In genomic region chr2:193783681-193784080, GRCh38 we compare ENCODE assay signal across 20 cellular contexts.
"Had no signal": no experiment of that assay in that cellular context is flagged by ENCODE, and none has a peak within 500 bp of the region (broad histone marks: within the 10 kb centered on the region; RNA-seq: fewer than 3 reads in every experiment).

No MANE protein-coding gene starts in this region.

- H3K4me3 ChIP-seq: cardiac muscle cell, heart left ventricle, right lobe of liver, smooth muscle cell, thoracic aorta, vagina had no signal

- H3K27ac ChIP-seq: cardiac muscle cell, heart left ventricle, parathyroid adenoma, right lobe of liver, thoracic aorta, vagina, WERI-Rb-1 had no signal

- H3K27me3 ChIP-seq: cardiac muscle cell, heart left ventricle, right lobe of liver, vagina had no signal

- H3K36me3 ChIP-seq: cardiac muscle cell, heart left ventricle, right lobe of liver, thoracic aorta, vagina, WERI-Rb-1 had no signal

- H3K79me2 ChIP-seq: parathyroid adenoma had no signal

- ATAC-seq: activated CD8-positive, alpha-beta T cell treated with anti-CD3 and anti-CD28 coated beads, Interleukin-2, amount 10 ng/mL, durations not matched to agents 7 days and 5 days; heart left ventricle; left colon; right lobe of liver had no signal

- DNase-seq: activated CD4-positive, alpha-beta T cell treated with anti-CD3 and anti-CD28 coated beads, Interleukin-2, amount 50 U/mL, for 1 hour; activated CD4-positive, CD25-positive, alpha-beta regulatory T cell treated with anti-CD3 and anti-CD28 coated beads, Interleukin-2, amount 50 U/mL, for 72 hours; activated CD8-positive, alpha-beta T cell treated with anti-CD3 and anti-CD28 coated beads, Interleukin-2, amount 10 ng/mL, durations not matched to agents 7 days and 5 days; activated gamma-delta T cell treated with Interleukin-2 at 50 U/mL for 16 hours; aorta; dermis blood vessel endothelial cell; effector CD8-positive, alpha-beta T cell; erythroblast; heart left ventricle; left colon; nephron progenitor cell; right lobe of liver; stimulated activated CD4-positive, alpha-beta T cell treated with anti-CD3 and anti-CD28 coated beads, Interleukin-2, amount 100 ng/mL, for 48 hours; stimulated activated naive CD4-positive, alpha-beta T cell; WERI-Rb-1 had no signal

- H3K9ac ChIP-seq: parathyroid adenoma had no signal

- H3K4me1 ChIP-seq: heart left ventricle, parathyroid adenoma, right lobe of liver, vagina had no signal

- H3K9me3 ChIP-seq: right lobe of liver, thoracic aorta, vagina had no signal

- H2AFZ ChIP-seq: parathyroid adenoma had no signal

- H3K4me2 ChIP-seq: smooth muscle cell had no signal
